Comparison of ENCODE assay signal across 22 cellular contexts in the genomic region with DNA sequence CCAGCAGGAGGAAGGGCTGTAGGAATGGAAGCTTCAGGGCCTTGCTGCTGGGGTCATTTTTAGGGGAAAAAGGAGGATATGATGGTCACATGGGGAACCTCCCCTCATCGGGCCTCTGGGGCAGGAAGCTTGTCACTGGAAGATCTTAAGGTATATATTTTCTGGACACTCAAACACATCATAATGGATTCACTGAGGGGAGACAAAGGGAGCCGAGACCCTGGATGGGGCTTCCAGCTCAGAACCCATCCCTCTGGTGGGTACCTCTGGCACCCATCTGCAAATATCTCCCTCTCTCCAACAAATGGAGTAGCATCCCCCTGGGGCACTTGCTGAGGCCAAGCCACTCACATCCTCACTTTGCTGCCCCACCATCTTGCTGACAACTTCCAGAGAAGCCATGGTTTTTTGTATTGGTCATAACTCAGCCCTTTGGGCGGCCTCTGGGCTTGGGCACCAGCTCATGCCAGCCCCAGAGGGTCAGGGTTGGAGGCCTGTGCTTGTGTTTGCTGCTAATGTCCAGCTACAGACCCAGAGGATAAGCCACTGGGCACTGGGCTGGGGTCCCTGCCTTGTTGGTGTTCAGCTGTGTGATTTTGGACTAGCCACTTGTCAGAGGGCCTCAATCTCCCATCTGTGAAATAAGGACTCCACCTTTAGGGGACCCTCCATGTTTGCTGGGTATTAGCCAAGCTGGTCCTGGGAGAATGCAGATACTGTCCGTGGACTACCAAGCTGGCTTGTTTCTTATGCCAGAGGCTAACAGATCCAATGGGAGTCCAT. TPM values are rescaled to one million over a fixed set of nuclear protein-coding genes. Genes with fewer than 3 reads are reported as not detected.
DNase-seq lines count a peak whose midpoint lies in the region; ATAC-seq, FAIRE-seq and TF ChIP-seq lines count a peak whose summit lies in the region.
"Had no signal": no experiment of that assay in that cellular context is flagged by ENCODE, and none has a peak within 500 bp of the region (broad histone marks: within the 10 kb centered on the region; RNA-seq: fewer than 3 reads in every experiment).

No MANE protein-coding gene starts in this region.

- no peaks in the 10 kb centered on the region for H3K27me3 ChIP-seq in CD4-positive, alpha-beta T cell (ENCODE audit: control insufficient read depth, insufficient read depth, low read length)
- no peaks in the 10 kb centered on the region for H3K27me3 ChIP-seq in testis
- H3K27me3 ChIP-seq: heart right ventricle, suprapubic skin had no signal

- peak overlapping the region; percentile 84 for H3K27ac Mint-ChIP-seq in CD4-positive, alpha-beta T cell
- peak overlapping the region; percentile 97 for H3K27ac Mint-ChIP-seq in activated naive CD8-positive, alpha-beta T cell treated with anti-CD3 and anti-CD28 coated beads for 36 hours
- H3K27ac Mint-ChIP-seq: HFFc6, nephron progenitor cell had no signal

- no peak for FAIRE-seq in GM12892 (lab: Jason Lieb, UNC)
- FAIRE-seq: D721Med had no signal

- peak overlapping the region; percentile 57 for H3K27ac ChIP-seq in CD4-positive, alpha-beta T cell (ENCODE audit: low read depth, low read length)
- no peak overlapping the region for H3K27ac ChIP-seq in testis
- H3K27ac ChIP-seq: prostate gland, suprapubic skin had no signal

- TF ChIP-seq POLR2A in GM12892 (IDR thresholded peaks at IDR 0.05; ENCODE audit: low read depth, low read length) (peak; percentile 40; the same call in 1 of the 2 replicates), testis (IDR thresholded peaks at IDR 0.05) (no peak)

- DNase-seq in CD4-positive, alpha-beta T cell: peak in 1 of 10 experiments; percentile 32
- DNase-seq in GM12892 (ENCODE audit: insufficient read length) (no peak), mesenteric fat pad (ENCODE audit: low spot score) (peak; percentile 80), testis (no peak)
- DNase-seq in activated naive CD8-positive, alpha-beta T cell treated with anti-CD3 and anti-CD28 coated beads for 36 hours: no peak
- DNase-seq: activated CD4-positive, CD25-positive, alpha-beta regulatory T cell; heart right ventricle; HFFc6; NCI-H1092; NCI-H2081; NCI-H510A treated with DMSO at 0.1 percent for 48 hours; nephron progenitor cell; stimulated activated CD4-positive, alpha-beta T cell treated with anti-CD3 and anti-CD28 coated beads, Interleukin-4, amount 100 ng/mL, for 1 hour had no signal

- H3K4me1 Mint-ChIP-seq in CD4-positive, alpha-beta T cell (ENCODE audit: low read depth): peaks cover 86% of the 10 kb centered on the region
- peaks cover 76% of the 10 kb centered on the region for H3K4me1 Mint-ChIP-seq in activated naive CD8-positive, alpha-beta T cell treated with anti-CD3 and anti-CD28 coated beads for 36 hours

- H3K4me3 ChIP-seq in testis: no peak overlapping the region
- H3K4me3 ChIP-seq: heart right ventricle, prostate gland, skin epidermis, suprapubic skin had no signal

- H3K4me1 ChIP-seq in testis: peaks cover 5% of the 10 kb centered on the region
- H3K4me1 ChIP-seq: prostate gland, suprapubic skin had no signal

- ATAC-seq in CD4-positive, alpha-beta T cell (ENCODE audit: poor library complexity): no peak
- no peak for ATAC-seq in GM18858 (IDR thresholded peaks at IDR 0.05; ENCODE audit: unreplicated experiment)
- ATAC-seq in GM21825 (IDR thresholded peaks at IDR 0.05; ENCODE audit: unreplicated experiment): no peak
- ATAC-seq: heart right ventricle had no signal

- no peaks in the 10 kb centered on the region for H3K9me3 Mint-ChIP-seq in CD4-positive, alpha-beta T cell
- peaks cover 11% of the 10 kb centered on the region for H3K9me3 Mint-ChIP-seq in activated naive CD8-positive, alpha-beta T cell treated with anti-CD3 and anti-CD28 coated beads for 36 hours
- H3K9me3 Mint-ChIP-seq: HFFc6 had no signal

- H3K9me3 ChIP-seq in CD4-positive, alpha-beta T cell (ENCODE audit: control insufficient read depth, low read length): no peaks in the 10 kb centered on the region
- H3K9me3 ChIP-seq in testis: no peaks in the 10 kb centered on the region
- H3K9me3 ChIP-seq: prostate gland, suprapubic skin had no signal

- no peaks in the 10 kb centered on the region for H3K27me3 Mint-ChIP-seq in CD4-positive, alpha-beta T cell
- H3K27me3 Mint-ChIP-seq in activated naive CD8-positive, alpha-beta T cell treated with anti-CD3 and anti-CD28 coated beads for 36 hours: no peaks in the 10 kb centered on the region

- TF ChIP-seq CTCF in CD4-positive, alpha-beta T cell (IDR thresholded peaks at IDR 0.05): no peak
- TF ChIP-seq CTCF in testis (IDR thresholded peaks at IDR 0.05): no peak

- WGBS in testis, 2 donors: 94 to 97% methylated on average over 4 of the region's 4 CpGs

- intact Hi-C loops in CD4-positive, alpha-beta T cell (cut with DNase I, micrococcal nuclease): loop anchor here in 1 of 2 experiments (5.0 kb wide), 1 partner anchor 48 kb away; no protein-coding TSS in a partner anchor
- intact Hi-C loops in testis (cut with DNase I; ENCODE audit: low total_unique reads): no loop called here

- POLR2A ChIA-PET in CD4-positive, alpha-beta T cell (lab: Charles Lee): interaction anchor here (0.7 to 17.1 kb wide), 8 partner anchors 10 to 176 kb away, joined by 3 to 392 read pairs (median 34); a partner anchor contains a TSS

- peaks cover 80% of the 10 kb centered on the region for H3K36me3 Mint-ChIP-seq in CD4-positive, alpha-beta T cell (ENCODE audit: low read depth)
- H3K36me3 Mint-ChIP-seq in activated naive CD8-positive, alpha-beta T cell treated with anti-CD3 and anti-CD28 coated beads for 36 hours: peaks cover 61% of the 10 kb centered on the region

- H3K4me3 Mint-ChIP-seq in CD4-positive, alpha-beta T cell: peak overlapping the region; percentile 12
- no peak overlapping the region for H3K4me3 Mint-ChIP-seq in activated naive CD8-positive, alpha-beta T cell treated with anti-CD3 and anti-CD28 coated beads for 36 hours
- H3K4me3 Mint-ChIP-seq: HFFc6, nephron progenitor cell had no signal

- no peaks in the 10 kb centered on the region for H3K36me3 ChIP-seq in testis (ENCODE audit: low read depth, missing control alignments)
- H3K36me3 ChIP-seq: prostate gland had no signal

- CTCF ChIA-PET in CD4-positive, alpha-beta T cell (lab: Charles Lee): interaction anchor here (0.7 to 1.2 kb wide), 4 partner anchors 41 to 193 kb away, joined by 3 to 4 read pairs (median 3); no protein-coding TSS in a partner anchor

RNA-seq across cellular contexts. Expression of a gene that starts 14.1 kb away (rescaled TPM):
- 100 to 1,000 TPM; 193 to 203 TPM for total RNA-seq in CD4-positive, alpha-beta T cell
- polyA plus RNA-seq in GM12892 (2012; ENCODE audit: missing spikeins): 7.5 TPM
- total RNA-seq in activated naive CD8-positive, alpha-beta T cell treated with anti-CD3 and anti-CD28 coated beads for 36 hours: 10 to 100 TPM; 39.6 to 41.2 TPM
- 32.1 TPM for total RNA-seq in mesenteric fat pad
- total RNA-seq in testis: 1 to 10 TPM; 3.6 to 7.6 TPM
- polyA plus RNA-seq in testis (ENCODE audit: insufficient read depth, low read depth, low replicate concordance): 12.8 TPM
- total RNA-seq: G401, HFFc6, lung microvascular endothelial cell had no signal
- polyA plus RNA-seq: fibroblast of lung had no signal
